8 cellular contexts compared by ENCODE assay signal in genomic region chr13:74134226-74134776, GRCh38. TPM values are rescaled to one million over a fixed set of nuclear protein-coding genes. Genes with fewer than 3 reads are reported as not detected.
DNase-seq lines count a peak whose midpoint lies in the region; ATAC-seq and TF ChIP-seq lines count a peak whose summit lies in the region.

TSS of gene KLF12 (minus strand) at chr13:74134404.

- peak within 1 kb of the TSS; percentile 79 for H3K9ac ChIP-seq in SU-DHL-6 (ENCODE audit: low read length)

- H3K4me3 Mint-ChIP-seq in activated naive CD8-positive, alpha-beta T cell, result peak within 1 kb of the TSS; percentile 92

- peak; percentile 90 for DNase-seq in GM12864 (ENCODE audit: low read depth)
- peak; percentile 93 for DNase-seq in NCI-H1092 (lab: John Stamatoyannopoulos, UW)
- peak; percentile 90 for DNase-seq in cardiac septum (ENCODE audit: low spot score)
- peak in 9 of 10 donors; percentile 34 to 89 (median 46) for DNase-seq in posterior cingulate gyrus
- peak; percentile 89 for DNase-seq in upper lobe of right lung

- H3K4me2 ChIP-seq in SU-DHL-6 (ENCODE audit: low read depth, low read length, poor library complexity, severe bottlenecking), result peak within 1 kb of the TSS; percentile 93

- no peaks in the 10 kb centered on the region for H3K27me3 ChIP-seq in SU-DHL-6 (ENCODE audit: low read length)
- no peaks in the 10 kb centered on the region for H3K27me3 ChIP-seq in upper lobe of right lung

- peaks cover 5% of the 10 kb centered on the region for H3F3A ChIP-seq in SU-DHL-6 (ENCODE audit: insufficient read depth)

- ATAC-seq in HG02571 (IDR thresholded peaks at IDR 0.05; ENCODE audit: unreplicated experiment) (peak; percentile 69), upper lobe of right lung (peak; percentile 86)

- peak within 1 kb of the TSS; percentile 95 for H3K27ac ChIP-seq in SU-DHL-6 (ENCODE audit: low read depth, low read length)
- peak within 1 kb of the TSS; percentile 83 for H3K27ac ChIP-seq in upper lobe of right lung

- H3K9me3 Mint-ChIP-seq in activated naive CD8-positive, alpha-beta T cell (ENCODE audit: low read depth), result no peaks in the 10 kb centered on the region

- H3K9me3 ChIP-seq in SU-DHL-6 (ENCODE audit: insufficient read depth, low read length) (no peaks in the 10 kb centered on the region), upper lobe of right lung (no peaks in the 10 kb centered on the region)

- no peaks in the 10 kb centered on the region for H4K20me1 ChIP-seq in SU-DHL-6 (ENCODE audit: low read depth, low read length)

- intact Hi-C loops in cardiac septum (cut with DNase I) (loop anchor here (2.0 to 10.0 kb wide), 7 partner anchors 72 to 440 kb away; no protein-coding TSS in a partner anchor), posterior cingulate gyrus (cut with DNase I) (loop anchor here (5.0 to 10.0 kb wide), 4 partner anchors 72 to 380 kb away; no protein-coding TSS in a partner anchor), upper lobe of right lung (cut with DNase I) (no loop called here)

- peaks cover 11% of the 10 kb centered on the region for H3K4me1 ChIP-seq in upper lobe of right lung

- H3K4me3 ChIP-seq in GM12864 (ENCODE audit: low read depth, low read length) (peak within 1 kb of the TSS; percentile 92), SU-DHL-6 (ENCODE audit: insufficient read depth, low read length, poor library complexity, severe bottlenecking) (peak within 1 kb of the TSS; percentile 94), upper lobe of right lung (peak within 1 kb of the TSS; percentile 79)

- peaks cover 34% of the 10 kb centered on the region for H3K4me1 Mint-ChIP-seq in activated naive CD8-positive, alpha-beta T cell (ENCODE audit: low read depth)

- no peaks in the 10 kb centered on the region for H3K9me2 ChIP-seq in SU-DHL-6 (replicated peaks; ENCODE audit: insufficient read depth, low read length)

- peak within 1 kb of the TSS; percentile 98 for H3K27ac Mint-ChIP-seq in activated naive CD8-positive, alpha-beta T cell

- H3K79me2 ChIP-seq in SU-DHL-6 (ENCODE audit: insufficient read depth, low read length), result peaks cover 29% of the 10 kb centered on the region

- peak within 1 kb of the TSS; percentile 76 for H2AFZ ChIP-seq in SU-DHL-6 (ENCODE audit: low read depth, low read length, severe bottlenecking)

- H3K36me3 ChIP-seq in SU-DHL-6 (ENCODE audit: low read length) (no peaks in the 10 kb centered on the region), upper lobe of right lung (no peaks in the 10 kb centered on the region)

- no peaks in the 10 kb centered on the region for H3K36me3 Mint-ChIP-seq in activated naive CD8-positive, alpha-beta T cell

- H3K27me3 Mint-ChIP-seq in activated naive CD8-positive, alpha-beta T cell, result no peaks in the 10 kb centered on the region

- TF ChIP-seq CTCF in GM12864 (IDR thresholded peaks at IDR 0.05; ENCODE audit: low read depth, low read length, missing control alignments) (no peak), SU-DHL-6 (IDR thresholded peaks at IDR 0.05; ENCODE audit: insufficient read depth, low read length, poor library complexity, severe bottlenecking) (no peak), upper lobe of right lung (IDR thresholded peaks at IDR 0.05) (no peak)

RNA-seq across cellular contexts. Expression of gene KLF12, which starts in this region (rescaled TPM):
- 17.1 TPM for total RNA-seq in cardiac septum
- 10.2 TPM for total RNA-seq in upper lobe of right lung

Comparison
In these comparisons a context has a peak if more than half of its experiments do, and no peak if none do; other contexts are left out.
1. Peak in every context shown above with its lines: DNase-seq, ATAC-seq, H3K4me3 ChIP-seq and H3K27ac ChIP-seq.